ENCODE assay signal across 8 cellular contexts in the genomic region with DNA sequence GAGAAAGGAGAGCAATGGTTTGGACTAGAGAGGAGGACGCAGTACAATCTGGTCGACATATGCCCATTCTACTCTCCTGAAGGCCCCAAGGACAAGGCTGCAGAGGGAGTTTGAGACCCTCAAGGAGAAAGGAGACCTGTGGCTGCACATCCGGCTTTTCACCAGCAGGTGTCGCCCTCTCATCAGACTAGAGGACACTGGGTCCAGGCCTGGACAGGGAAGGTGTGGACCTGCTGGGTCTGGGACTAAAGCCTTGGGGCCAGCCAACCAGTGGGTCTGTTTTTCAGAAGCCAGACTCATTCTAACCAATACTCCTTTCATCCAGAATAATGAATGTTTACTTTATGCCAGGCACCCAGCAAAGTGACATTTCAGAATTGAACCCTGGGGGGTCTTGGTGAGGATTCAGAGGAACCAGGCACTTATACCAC. TPM values are rescaled to one million over a fixed set of nuclear protein-coding genes. Genes with fewer than 3 reads are reported as not detected.
DNase-seq lines count a peak whose midpoint lies in the region; ATAC-seq, FAIRE-seq and TF ChIP-seq lines count a peak whose summit lies in the region.

No MANE protein-coding gene starts in this region.

- no peak for TF ChIP-seq POLR2A in breast epithelium (IDR thresholded peaks at IDR 0.05)

- intact Hi-C loops in breast epithelium (cut with DNase I; ENCODE audit: low total_unique reads) (loop anchor here (10.0 kb wide), 1 partner anchor 214 kb away; no protein-coding TSS in a partner anchor), kidney (cut with DNase I) (loop anchor here (10.0 kb wide), 1 partner anchor 46 kb away; no protein-coding TSS in a partner anchor)

- H3K27me3 ChIP-seq in breast epithelium, result no peaks in the 10 kb centered on the region

- ATAC-seq in GM18498 (IDR thresholded peaks at IDR 0.05; ENCODE audit: unreplicated experiment), result no peak

- no peak overlapping the region for H3K9ac ChIP-seq in kidney (ENCODE audit: low read length in 2 of 2)

- peaks cover 0 to 3% of the 10 kb centered on the region in 2 donors for H3K4me1 ChIP-seq in breast epithelium
- peaks cover 9 to 10% of the 10 kb centered on the region in 2 donors for H3K4me1 ChIP-seq in kidney (ENCODE audit: control insufficient read depth in 1 of 2, insufficient read depth in 1 of 2, low read depth in 1 of 2, low read length in 2 of 2)

- DNase-seq in SIG-M5 treated with dmso at 0.1 percent for 504 hours (lab: John Stamatoyannopoulos, UW; ENCODE audit: unreplicated experiment) (peak; percentile 37), SIG-M5 (lab: John Stamatoyannopoulos, UW) (no peak), NCI-H2107 (lab: John Stamatoyannopoulos, UW) (peak; percentile 51), breast epithelium (ENCODE audit: low spot score in 2 of 2) (peak; percentile 66 to 79), kidney (peak; percentile 89)
- DNase-seq in stimulated activated CD4-positive, alpha-beta T cell treated with anti-CD3 and anti-CD28 coated beads, Interleukin-1b, Interleukin-23, amount 100 ng/mL, for 4 hours (ENCODE audit: low read depth in 2 of 2), result peak; percentile 64 to 65

- FAIRE-seq in kidney (lab: Jason Lieb, UNC), result no peak

- H3K27ac ChIP-seq in breast epithelium (no peak overlapping the region), kidney (ENCODE audit: low read depth in 2 of 2, low read length in 2 of 2) (no peak overlapping the region)

- H3K9me3 ChIP-seq in breast epithelium (no peaks in the 10 kb centered on the region), kidney (ENCODE audit: control insufficient read depth in 1 of 2, low read length in 2 of 2) (no peaks in the 10 kb centered on the region)

- H3K36me3 ChIP-seq in breast epithelium, result no peaks in the 10 kb centered on the region
- no peaks in the 10 kb centered on the region for H3K36me3 ChIP-seq in kidney (ENCODE audit: control insufficient read depth in 1 of 2, insufficient read depth in 2 of 2, low read length in 2 of 2)

- H3K4me3 ChIP-seq in WI38 (ENCODE audit: low read depth, low read length) (no peak overlapping the region), breast epithelium (no peak overlapping the region), kidney (ENCODE audit: low read length in 2 of 2) (no peak overlapping the region)

- peak; percentile 90 for TF ChIP-seq CTCF in WI38 (IDR thresholded peaks at IDR 0.05; ENCODE audit: low read depth, low read length)
- peak; percentile 96 to 98 (median 97) for TF ChIP-seq CTCF in breast epithelium (IDR thresholded peaks at IDR 0.05)
- peak; percentile 98 for TF ChIP-seq CTCF in kidney (IDR thresholded peaks at IDR 0.05; ENCODE audit: borderline replicate concordance, extremely low read depth, insufficient read depth)

RNA-seq across cellular contexts. Expression of gene SRARP, which starts 5.0 kb away (rescaled TPM):
- 1 to 10 TPM in 2 of 3 donors, not detected in 1; 1.3 to 2.9 TPM for total RNA-seq in breast epithelium
- 0.22 TPM for total RNA-seq in kidney
- polyA plus RNA-seq in kidney (ENCODE audit: insufficient read depth, low read depth, low replicate concordance), result 4.0 TPM

RNA-seq across cellular contexts. Expression of gene HSPB7, which starts 8.8 kb away (rescaled TPM):
- total RNA-seq in breast epithelium, result 100 to 1,000 TPM in 1 of 3 donors, 10 to 100 TPM in 1, 1 to 10 TPM in 1; 8.8 to 183 (median 19.0) TPM
- total RNA-seq in kidney, result 29.1 TPM
- 17.0 TPM for polyA plus RNA-seq in kidney (ENCODE audit: insufficient read depth, low read depth, low replicate concordance)

RNA-seq across cellular contexts. Expression of gene CLCNKA, which starts 12.8 kb away (rescaled TPM):
- total RNA-seq in breast epithelium (1 to 10 TPM in 1 of 3 donors, under 1 TPM in 2; 0.33 to 1.1 (median 0.73) TPM), kidney (7.8 TPM)
- 187 TPM for polyA plus RNA-seq in kidney (ENCODE audit: insufficient read depth, low read depth, low replicate concordance)

RNA-seq across cellular contexts. Expression of gene ZBTB17, which starts 33.1 kb away (rescaled TPM):
- total RNA-seq in breast epithelium (10 to 100 TPM; 21.9 to 40.3 (median 38.5) TPM), kidney (41.5 TPM)
- polyA plus RNA-seq in kidney (ENCODE audit: insufficient read depth, low read depth, low replicate concordance), result 33.1 TPM

RNA-seq across cellular contexts. Expression of gene CLCNKB, which starts 34.5 kb away (rescaled TPM):
- total RNA-seq in breast epithelium (under 1 TPM; 0.32 to 0.88 (median 0.33) TPM), kidney (60.6 TPM)
- polyA plus RNA-seq in kidney (ENCODE audit: insufficient read depth, low read depth, low replicate concordance), result 519 TPM
